14 cellular contexts compared by ENCODE assay signal in genomic region chr9:95736370-95736769, GRCh38.
A peak's percentile ranks its signal among the peaks of the same experiment; 100 is the strongest.
DNase-seq lines count a peak whose midpoint lies in the region; ATAC-seq, FAIRE-seq and TF ChIP-seq lines count a peak whose summit lies in the region.
"Had no signal": no experiment of that assay in that cellular context is flagged by ENCODE, and none has a peak within 500 bp of the region (broad histone marks: within the 10 kb centered on the region; RNA-seq: fewer than 3 reads in every experiment).

No MANE protein-coding gene starts in this region.

- BruUV-seq in GM12878 (replicated peaks; lab: Mats Ljungman, UMichigan), result no TSS peak

- POLR2A ChIA-PET in GM12878 (lab: Charles Lee), result no interaction called here

- H2AFZ ChIP-seq in KMS-11 (ENCODE audit: low read depth), result no peak overlapping the region
- no peak overlapping the region for H2AFZ ChIP-seq in GM12878 (ENCODE audit: control insufficient read depth, low read depth, low read length)
- H2AFZ ChIP-seq in neural progenitor cell (replicated peaks), result no peak overlapping the region

- no peaks in the 10 kb centered on the region for H3K36me3 ChIP-seq in KMS-11 (ENCODE audit: insufficient read depth)
- H3K36me3 ChIP-seq in GM12878 (ENCODE audit: control insufficient read depth in 2 of 2, insufficient read depth in 2 of 2, low read length in 1 of 2), result no peaks in the 10 kb centered on the region
- no peaks in the 10 kb centered on the region for H3K36me3 ChIP-seq in neural progenitor cell
- H3K36me3 ChIP-seq in small intestine (ENCODE audit: control insufficient read depth in 2 of 2, insufficient read depth in 2 of 2, low read length in 2 of 2), result no peaks in the 10 kb centered on the region

- FAIRE-seq in GM12878 (lab: Jason Lieb, UNC), result no peak
- no peak for FAIRE-seq in small intestine (lab: Jason Lieb, UNC)
- FAIRE-seq: GM18507, RCC 7860 had no signal

- no peak for TF ChIP-seq EP300 in GM12878 (IDR thresholded peaks at IDR 0.05; ENCODE audit: borderline replicate concordance in 1 of 2, control insufficient read depth in 1 of 2, low read depth in 2 of 2, low read length in 2 of 2)

- no peak overlapping the region for H3K27ac Mint-ChIP-seq in neural progenitor cell
- H3K27ac Mint-ChIP-seq: activated CD4-positive, alpha-beta memory T cell treated with anti-CD3 and anti-CD28 coated beads for 36 hours had no signal

- no peak overlapping the region for H3K4me3 Mint-ChIP-seq in neural progenitor cell
- H3K4me3 Mint-ChIP-seq: activated CD4-positive, alpha-beta memory T cell treated with anti-CD3 and anti-CD28 coated beads for 36 hours; central memory CD8-positive, alpha-beta T cell had no signal

- H3K79me2 ChIP-seq in KMS-11 (ENCODE audit: insufficient read depth, low read depth) (no peaks in the 10 kb centered on the region), GM12878 (ENCODE audit: control insufficient read depth, insufficient read depth, low read length) (no peaks in the 10 kb centered on the region), neural progenitor cell (ENCODE audit: low read depth) (no peaks in the 10 kb centered on the region)

- no peak overlapping the region for H3K27ac ChIP-seq in KMS-11
- H3K27ac ChIP-seq in GM12878 (ENCODE audit: control insufficient read depth, insufficient read depth), result no peak overlapping the region
- no peak overlapping the region for H3K27ac ChIP-seq in neural progenitor cell
- no peak overlapping the region for H3K27ac ChIP-seq in small intestine (ENCODE audit: low read depth in 1 of 2, low read length in 1 of 2)

- H4K20me1 ChIP-seq in KMS-11 (ENCODE audit: insufficient read depth) (no peaks in the 10 kb centered on the region), GM12878 (ENCODE audit: control insufficient read depth, insufficient read depth) (no peaks in the 10 kb centered on the region), neural progenitor cell (ENCODE audit: low read depth) (no peaks in the 10 kb centered on the region)

- H3K27me3 ChIP-seq in KMS-11 (ENCODE audit: insufficient read depth, low read depth), result no peaks in the 10 kb centered on the region
- peaks cover 0 to 3% of the 10 kb centered on the region in 2 experiments; a peak in 1 of 4 replicates for H3K27me3 ChIP-seq in GM12878 (replicated peaks in 1 of 2; ENCODE audit: control insufficient read depth in 2 of 2, insufficient read depth in 2 of 2, low read length in 1 of 2)
- H3K27me3 ChIP-seq in neural progenitor cell, result no peaks in the 10 kb centered on the region
- no peaks in the 10 kb centered on the region for H3K27me3 ChIP-seq in small intestine (ENCODE audit: control insufficient read depth in 2 of 2, insufficient read depth in 2 of 2, low read length in 2 of 2)

- no peak for TF ChIP-seq POLR2A in GM12878 (IDR thresholded peaks at IDR 0.05; ENCODE audit: low read depth, low read length)

- H3K27me3 Mint-ChIP-seq in neural progenitor cell (ENCODE audit: insufficient read depth, low read depth), result peaks cover 6% of the 10 kb centered on the region

- H3K9ac ChIP-seq in KMS-11 (no peak overlapping the region), GM12878 (ENCODE audit: control insufficient read depth, insufficient read depth, low read length) (no peak overlapping the region), neural progenitor cell (no peak overlapping the region)

- no peak overlapping the region for H3K4me2 ChIP-seq in KMS-11
- H3K4me2 ChIP-seq in GM12878 (ENCODE audit: control insufficient read depth, insufficient read depth), result no peak overlapping the region
- no peak overlapping the region for H3K4me2 ChIP-seq in neural progenitor cell

- RAD21 ChIA-PET in GM12878 (lab: Charles Lee; ENCODE audit: unreplicated experiment), result no interaction called here

- TF ChIP-seq CTCF in KMS-11 (conservative IDR thresholded peaks at IDR 0.05; ENCODE audit: low read depth, low read length) (peak; percentile 36), GM12878 (IDR thresholded peaks at IDR 0.05 in 2 of 3, conservative IDR thresholded peaks at IDR 0.05 in 1 of 3; ENCODE audit: control insufficient read depth in 2 of 3, extremely low read depth in 1 of 3, insufficient read depth in 1 of 3, low read depth in 3 of 3, low read length in 3 of 3) (peak in 2 of 3 experiments; percentile 17 to 33; a peak in 3 of 6 replicates), neural progenitor cell (IDR thresholded peaks at IDR 0.05) (peak; percentile 56)

- intact Hi-C loops in GM12878 (cut with micrococcal nuclease; ENCODE audit: unreplicated experiment), result no loop called here

- no peaks in the 10 kb centered on the region for H3F3A ChIP-seq in neural progenitor cell (ENCODE audit: low read depth)

- DNase-seq in NCI-H2171 treated with DMSO at 0.1 percent for 48 hours (lab: John Stamatoyannopoulos, UW), result peak; percentile 10
- DNase-seq in NCI-H2171 (lab: John Stamatoyannopoulos, UW), result no peak
- no peak for DNase-seq in GM12878 (ENCODE audit: low read depth, low spot score)
- DNase-seq in neural progenitor cell (ENCODE audit: low spot score), result peak; percentile 52
- no peak for DNase-seq in NCI-H2029 treated with DMSO at 0.1 percent for 48 hours (lab: John Stamatoyannopoulos, UW)
- no peak for DNase-seq in small intestine
- DNase-seq in germinal center (ENCODE audit: low spot score), result no peak
- DNase-seq: ACHN; activated CD4-positive, alpha-beta memory T cell treated with anti-CD3 and anti-CD28 coated beads for 36 hours; nucleus accumbens had no signal

- SMC1A ChIA-PET in GM12878 (lab: Charles Lee; ENCODE audit: uncharacterized antibody, unreplicated experiment), result no interaction called here

- H3K4me3 ChIP-seq in KMS-11 (IDR thresholded peaks at IDR 0.05; ENCODE audit: insufficient read depth, low read depth, low read length) (no peak overlapping the region), GM12878 (no peak overlapping the region), neural progenitor cell (no peak overlapping the region), small intestine (ENCODE audit: low read depth in 1 of 2, low read length in 2 of 2) (no peak overlapping the region)

- peak; percentile 47; the same call in 1 of the 3 replicates for ATAC-seq in GM12878

- 0 out of 2 replicates have a peak, but pooled peaks have one; percentile 4 for TF ChIP-seq RAD21 in GM12878 (IDR thresholded peaks at IDR 0.05; ENCODE audit: insufficient read depth, low read depth, low read length)

- H3K36me3 Mint-ChIP-seq in neural progenitor cell, result no peaks in the 10 kb centered on the region
- H3K36me3 Mint-ChIP-seq: activated CD4-positive, alpha-beta memory T cell treated with anti-CD3 and anti-CD28 coated beads for 36 hours had no signal

- 86% methylated on average over 5 of the region's 5 CpGs for WGBS in GM12878 (ENCODE audit: insufficient coverage, insufficient replicate concordance, low lambda C conversion rate, missing lambda C conversion rate)
- WGBS in small intestine, 3 donors, result 86 to 89% (median 87%) methylated on average over 5 of the region's 5 CpGs

- H3K9me3 ChIP-seq in GM12878 (replicated peaks; ENCODE audit: control insufficient read depth, insufficient read depth, low read length) (no peaks in the 10 kb centered on the region), neural progenitor cell (ENCODE audit: low read depth) (no peaks in the 10 kb centered on the region), small intestine (ENCODE audit: control insufficient read depth, low read depth) (no peaks in the 10 kb centered on the region)

- H3K4me1 ChIP-seq in KMS-11 (ENCODE audit: low read depth, poor library complexity, severe bottlenecking), result no peaks in the 10 kb centered on the region
- no peaks in the 10 kb centered on the region for H3K4me1 ChIP-seq in GM12878 (ENCODE audit: control insufficient read depth, insufficient read depth, low read length)
- H3K4me1 ChIP-seq in neural progenitor cell, result peaks cover 20% of the 10 kb centered on the region
- no peaks in the 10 kb centered on the region for H3K4me1 ChIP-seq in small intestine (ENCODE audit: control insufficient read depth in 2 of 2, insufficient read depth in 1 of 2, low read depth in 1 of 2, low read length in 1 of 2)

- in situ Hi-C loops in GM12878 (cut with MboI), result no loop called here

- no peaks in the 10 kb centered on the region for H3K9me3 Mint-ChIP-seq in neural progenitor cell
- H3K9me3 Mint-ChIP-seq: activated CD4-positive, alpha-beta memory T cell treated with anti-CD3 and anti-CD28 coated beads for 36 hours; central memory CD8-positive, alpha-beta T cell had no signal

- H3K4me1 Mint-ChIP-seq in neural progenitor cell, result peaks cover 36% of the 10 kb centered on the region

- CTCF ChIA-PET in GM12878 (lab: Yijun Ruan, JAX), result interaction anchor here (1.0 to 1.6 kb wide), 3 partner anchors 9 to 103 kb away, joined by 3 to 4 read pairs (median 3); no protein-coding TSS in a partner anchor

TF ChIP-seq in GM12878, 131 proteins besides CTCF, POLR2A, EP300 and RAD21 (continues in another document):
- TF ChIP-seq SMC3 (IDR thresholded peaks at IDR 0.05; ENCODE audit: borderline replicate concordance, low read length), result no peak
- TF ChIP-seq RUNX3 (IDR thresholded peaks at IDR 0.05; ENCODE audit: low read length), result no peak
- TF ChIP-seq HCFC1 (IDR thresholded peaks at IDR 0.05; ENCODE audit: low read length), result no peak
- TF ChIP-seq RCOR1 (conservative IDR thresholded peaks at IDR 0.05; ENCODE audit: low read depth, low read length), result no peak
- no peak for TF ChIP-seq ZBTB4 (CRISPR knock-in tag; IDR thresholded peaks at IDR 0.05)
- no peak for TF ChIP-seq CBX5 (IDR thresholded peaks at IDR 0.05; ENCODE audit: low read depth)
- TF ChIP-seq SIN3A (IDR thresholded peaks at IDR 0.05; ENCODE audit: low read depth, low read length), result no peak
- no peak for TF ChIP-seq ZNF384 (IDR thresholded peaks at IDR 0.05; ENCODE audit: borderline replicate concordance, low read depth, low read length)

Comparison
In these comparisons a context has a peak if more than half of its experiments do, and no peak if none do; other contexts are left out.
1. DNase-seq: peak in NCI-H2171 treated with DMSO at 0.1 percent for 48 hours (single experiment) and neural progenitor cell (single experiment); none in NCI-H2171 (single experiment), GM12878 (single experiment), NCI-H2029 treated with DMSO at 0.1 percent for 48 hours (single experiment), small intestine (single experiment) and germinal center (single experiment).
2. Peak in every context shown above with its lines, with median percentiles within 50 percentile points of each other: CTCF ChIP-seq.